Comparison of ENCODE assay signal across 8 cellular contexts in genomic region chr2:27889774-27890145, GRCh38. TPM values are rescaled to one million over a fixed set of nuclear protein-coding genes. Genes with fewer than 3 reads are reported as not detected.
DNase-seq lines count a peak whose midpoint lies in the region; ATAC-seq, FAIRE-seq and TF ChIP-seq lines count a peak whose summit lies in the region.

No MANE protein-coding gene starts in this region.

- peak overlapping the region; percentile 92 for H3K4me2 ChIP-seq in keratinocyte (ENCODE audit: control insufficient read depth, extremely low read depth, insufficient read depth, low read depth, low read length)

- peaks cover 29% of the 10 kb centered on the region for H3K4me1 ChIP-seq in CD4-positive, CD25-positive, alpha-beta regulatory T cell (ENCODE audit: control insufficient read depth, insufficient read depth, low read length, poor library complexity, severe bottlenecking)
- H3K4me1 ChIP-seq in adrenal gland (replicated peaks in 1 of 2) (peaks cover 35 to 81% of the 10 kb centered on the region in 2 donors), keratinocyte (ENCODE audit: control insufficient read depth, extremely low read depth, insufficient read depth, low read length) (peaks cover 27% of the 10 kb centered on the region), subcutaneous abdominal adipose tissue (ENCODE audit: control insufficient read depth in 5 of 5, insufficient read depth in 5 of 5, low read length in 5 of 5) (peaks cover 0 to 25% (median 20%) of the 10 kb centered on the region in 5 donors)

- H3K79me2 ChIP-seq in keratinocyte (ENCODE audit: control insufficient read depth, insufficient read depth, low read length): peaks cover 6% of the 10 kb centered on the region

- 13 to 17% (median 14%) methylated on average over 9 to 10 of the region's 10 CpGs for WGBS in adrenal gland, 4 donors

- H3K27me3 Mint-ChIP-seq in CD4-positive, CD25-positive, alpha-beta regulatory T cell: peaks cover 11% of the 10 kb centered on the region

- peak overlapping the region; percentile 96 to 98 (median 97) for H3K4me3 Mint-ChIP-seq in CD4-positive, CD25-positive, alpha-beta regulatory T cell

- no peaks in the 10 kb centered on the region for H4K20me1 ChIP-seq in keratinocyte (ENCODE audit: control insufficient read depth, extremely low read depth, insufficient read depth, low read length)

- H3K27ac ChIP-seq in CD4-positive, CD25-positive, alpha-beta regulatory T cell (ENCODE audit: insufficient read depth, low read length, poor library complexity, severe bottlenecking): peak overlapping the region; percentile 99
- H3K27ac ChIP-seq in adrenal gland (peak overlapping the region; percentile 90 to 100 (median 98)), keratinocyte (ENCODE audit: control insufficient read depth, insufficient read depth, low read length) (peak overlapping the region; percentile 93), subcutaneous abdominal adipose tissue (ENCODE audit: low read depth, low read length) (peak overlapping the region; percentile 90)

- H3K4me3 ChIP-seq in CD4-positive, CD25-positive, alpha-beta regulatory T cell (ENCODE audit: low read depth, low read length): peak overlapping the region; percentile 83
- peak overlapping the region; percentile 17 to 91 (median 78) for H3K4me3 ChIP-seq in adrenal gland
- H3K4me3 ChIP-seq in keratinocyte (ENCODE audit: control insufficient read depth in 2 of 3, extremely low read depth in 1 of 3, insufficient read depth in 2 of 3, low read depth in 1 of 3, low read length in 3 of 3): peak overlapping the region; percentile 79 to 90 (median 83)
- H3K4me3 ChIP-seq in subcutaneous abdominal adipose tissue (ENCODE audit: low read depth in 1 of 5, low read length in 5 of 5): peak overlapping the region; percentile 82 to 96 (median 93)

- H3K27me3 ChIP-seq in CD4-positive, CD25-positive, alpha-beta regulatory T cell (ENCODE audit: control insufficient read depth, insufficient read depth, low read length): no peaks in the 10 kb centered on the region
- H3K27me3 ChIP-seq in adrenal gland: no peaks in the 10 kb centered on the region
- H3K27me3 ChIP-seq in keratinocyte (ENCODE audit: control insufficient read depth, extremely low read depth, insufficient read depth, low read length): no peaks in the 10 kb centered on the region
- H3K27me3 ChIP-seq in subcutaneous abdominal adipose tissue (ENCODE audit: control insufficient read depth in 5 of 5, insufficient read depth in 4 of 5, low read length in 5 of 5): no peaks in the 10 kb centered on the region

- peak overlapping the region; percentile 100 for H3K27ac Mint-ChIP-seq in CD4-positive, CD25-positive, alpha-beta regulatory T cell

- dilution Hi-C loops in keratinocyte (cut with MboI; ENCODE audit: extremely low pct_ligation_motif_present, low sequenced_read_pairs): no loop called here

- H3K36me3 ChIP-seq in CD4-positive, CD25-positive, alpha-beta regulatory T cell (ENCODE audit: control insufficient read depth, insufficient read depth, low read length): no peaks in the 10 kb centered on the region
- H3K36me3 ChIP-seq in adrenal gland (replicated peaks in 1 of 2): no peaks in the 10 kb centered on the region
- H3K36me3 ChIP-seq in keratinocyte (ENCODE audit: control insufficient read depth in 2 of 2, extremely low read depth in 1 of 2, insufficient read depth in 2 of 2, low read length in 2 of 2): no peaks in the 10 kb centered on the region
- H3K36me3 ChIP-seq in subcutaneous abdominal adipose tissue (ENCODE audit: control insufficient read depth in 5 of 5, insufficient read depth in 5 of 5, low read length in 5 of 5): no peaks in the 10 kb centered on the region

- peaks cover 0 to 3% (median 0%) of the 10 kb centered on the region in 7 donors for H3K9me3 Mint-ChIP-seq in CD4-positive, CD25-positive, alpha-beta regulatory T cell

- H3K36me3 Mint-ChIP-seq in CD4-positive, CD25-positive, alpha-beta regulatory T cell: peaks cover 6% of the 10 kb centered on the region

- peak overlapping the region; percentile 95 for H2AFZ ChIP-seq in keratinocyte (ENCODE audit: control insufficient read depth, low read length)

- H3K9ac ChIP-seq in keratinocyte (ENCODE audit: control insufficient read depth, extremely low read depth, insufficient read depth, low read length) (peak overlapping the region; percentile 98), subcutaneous abdominal adipose tissue (ENCODE audit: low read length in 5 of 5) (peak overlapping the region; percentile 22 to 98 (median 96))

- FAIRE-seq in keratinocyte (lab: Jason Lieb, UNC): no peak

- TF ChIP-seq CTCF in adrenal gland (IDR thresholded peaks at IDR 0.05): no peak
- no peak for TF ChIP-seq CTCF in keratinocyte (optimal IDR thresholded peaks at IDR 0.05 in 1 of 3, IDR thresholded peaks at IDR 0.05 in 1 of 3, conservative IDR thresholded peaks at IDR 0.05 in 1 of 3; ENCODE audit: extremely low read depth in 1 of 3, insufficient read depth in 2 of 3, low read length in 3 of 3)

- intact Hi-C loops in adrenal gland (cut with DNase I): loop anchor here in 1 of 2 donors (10.0 kb wide), 2 partner anchors 115 to 515 kb away; partner anchors contain the start of gene MRPL33

- peaks cover 21 to 49% (median 44%) of the 10 kb centered on the region in 4 donors for H3K4me1 Mint-ChIP-seq in CD4-positive, CD25-positive, alpha-beta regulatory T cell

- no peak for ATAC-seq in CD4-positive, CD25-positive, alpha-beta regulatory T cell (ENCODE audit: low read depth in 2 of 2)
- ATAC-seq in HG03196 (IDR thresholded peaks at IDR 0.05; ENCODE audit: unreplicated experiment): peak; percentile 2

- TF ChIP-seq POLR2A in adrenal gland (IDR thresholded peaks at IDR 0.05): no peak

- H3K9me1 ChIP-seq in keratinocyte (ENCODE audit: control insufficient read depth, extremely low read depth, insufficient read depth, low read length): no peaks in the 10 kb centered on the region

- DNase-seq in CD4-positive, CD25-positive, alpha-beta regulatory T cell: peak in 1 of 3 donors; percentile 8
- peak in 6 of 7 donors; percentile 49 to 71 (median 57) for DNase-seq in adrenal gland
- no peak for DNase-seq in keratinocyte (ENCODE audit: low read depth, low spot score)
- DNase-seq in SKM-1 (lab: John Stamatoyannopoulos, UW; ENCODE audit: unreplicated experiment): no peak
- DNase-seq in mesenteric fat pad (ENCODE audit: low spot score): no peak
- no peak for DNase-seq in globus pallidus (ENCODE audit: low spot score)

- no peaks in the 10 kb centered on the region for H3K9me3 ChIP-seq in CD4-positive, CD25-positive, alpha-beta regulatory T cell (ENCODE audit: control insufficient read depth in 2 of 2, low read length in 2 of 2)
- H3K9me3 ChIP-seq in adrenal gland (replicated peaks in 1 of 3): no peaks in the 10 kb centered on the region
- no peaks in the 10 kb centered on the region for H3K9me3 ChIP-seq in keratinocyte (ENCODE audit: control insufficient read depth, low read depth, low read length)
- no peaks in the 10 kb centered on the region for H3K9me3 ChIP-seq in subcutaneous abdominal adipose tissue (ENCODE audit: control insufficient read depth in 5 of 5, low read length in 5 of 5)

RNA-seq across cellular contexts. Expression of gene RBKS, which starts 0.4 kb away (rescaled TPM):
- total RNA-seq in CD4-positive, CD25-positive, alpha-beta regulatory T cell: 25.3 TPM
- polyA plus RNA-seq in CD4-positive, CD25-positive, alpha-beta regulatory T cell: 1 to 10 TPM; 3.7 to 4.2 (median 3.9) TPM
- 10 to 100 TPM; 11.1 to 54.4 (median 30.1) TPM for total RNA-seq in adrenal gland
- 10 to 100 TPM; 14.6 to 20.3 (median 19.1) TPM for polyA plus RNA-seq in adrenal gland
- polyA plus RNA-seq in keratinocyte: 1.5 to 1.9 TPM (median 1.8 TPM) in 3 replicates
- 0.31 TPM for polyA plus RNA-seq in keratinocyte (2011; ENCODE audit: low read depth)
- 2.0 and 2.3 TPM in 2 replicates for polyA plus RNA-seq in keratinocyte (2011; cell fraction: cytosol; rRNA removed)
- polyA plus RNA-seq in keratinocyte (2011; cell fraction: nucleus; rRNA removed): 1.7 and 2.5 TPM in 2 replicates
- polyA plus RNA-seq in keratinocyte (2012; ENCODE audit: low replicate concordance): 1.4 and 1.6 TPM in 2 replicates
- polyA minus RNA-seq in keratinocyte: 0.30 to 2.2 TPM (median 1.1 TPM) in 3 replicates
- polyA minus RNA-seq in keratinocyte (2011; cell fraction: cytosol; rRNA and poly(A)+ RNA removed): not detected
- polyA minus RNA-seq in keratinocyte (2011; cell fraction: nucleus; rRNA and poly(A)+ RNA removed): 1.4 and 1.7 TPM in 2 replicates
- total RNA-seq in mesenteric fat pad: 6.5 TPM

RNA-seq across cellular contexts. Expression of gene BABAM2, which starts 0.8 kb away (rescaled TPM):
- total RNA-seq in CD4-positive, CD25-positive, alpha-beta regulatory T cell: 42.9 TPM
- 10 to 100 TPM; 53.9 to 70.0 (median 58.8) TPM for polyA plus RNA-seq in CD4-positive, CD25-positive, alpha-beta regulatory T cell
- total RNA-seq in adrenal gland (100 to 1,000 TPM; 284 to 925 (median 405) TPM), mesenteric fat pad (36.0 TPM)
- polyA plus RNA-seq in adrenal gland (100 to 1,000 TPM; 150 to 323 (median 279) TPM), keratinocyte (24.3 to 30.3 TPM (median 29.8 TPM) in 3 replicates)
- 5.8 TPM for polyA plus RNA-seq in keratinocyte (2011; ENCODE audit: low read depth)
- polyA plus RNA-seq in keratinocyte (2011; cell fraction: cytosol; rRNA removed): 29.7 and 48.3 TPM in 2 replicates
- polyA plus RNA-seq in keratinocyte (2011; cell fraction: nucleus; rRNA removed): 29.3 and 30.2 TPM in 2 replicates
- 28.1 and 29.8 TPM in 2 replicates for polyA plus RNA-seq in keratinocyte (2012; ENCODE audit: low replicate concordance)
- polyA minus RNA-seq in keratinocyte: 16.4 to 31.4 TPM (median 28.3 TPM) in 3 replicates
- 17.6 TPM for polyA minus RNA-seq in keratinocyte (2011; cell fraction: cytosol; rRNA and poly(A)+ RNA removed)
- 20.4 and 55.5 TPM in 2 replicates for polyA minus RNA-seq in keratinocyte (2011; cell fraction: nucleus; rRNA and poly(A)+ RNA removed)

Comparison
In these comparisons a context has a peak if more than half of its experiments do, and no peak if none do; other contexts are left out.
1. DNase-seq: peak in adrenal gland (6 of 7); none in keratinocyte (single experiment), SKM-1 (single experiment), mesenteric fat pad (single experiment) and globus pallidus (single experiment).
2. Peak in every context shown above with its lines, with median percentiles within 50 percentile points of each other: H3K27ac ChIP-seq and H3K4me3 ChIP-seq.